In the genomic region with DNA sequence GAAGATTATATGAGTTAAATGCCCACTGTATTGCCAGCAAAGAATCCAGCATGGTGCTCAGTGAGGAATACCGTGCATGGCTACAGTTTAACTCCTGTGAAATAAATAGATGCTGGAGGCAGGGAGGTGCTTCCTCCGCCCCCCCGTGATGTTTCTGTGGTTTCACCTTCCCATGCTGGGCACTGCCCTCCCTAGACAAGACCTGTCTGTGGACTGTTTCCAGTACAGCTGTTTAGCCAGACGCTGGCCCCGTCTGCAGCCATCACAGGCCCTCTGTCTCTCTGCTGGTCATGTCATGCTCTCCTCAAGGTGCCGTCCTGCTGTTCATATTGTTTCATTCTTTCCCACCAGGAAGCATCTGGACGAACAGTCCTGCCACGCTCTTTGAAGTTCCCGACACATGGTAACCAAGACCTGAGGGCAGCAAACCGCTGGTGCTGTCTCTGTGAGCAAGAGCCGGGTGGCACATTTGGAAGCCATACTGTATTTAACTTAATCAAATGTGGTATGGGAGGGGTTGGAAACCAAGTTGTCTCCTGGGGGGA, we compare ENCODE assay signal across 28 cellular contexts. TPM values are rescaled to one million over a fixed set of nuclear protein-coding genes. Genes with fewer than 3 reads are reported as not detected.
"Had no signal": no experiment of that assay in that cellular context is flagged by ENCODE, and none has a peak within 500 bp of the region (broad histone marks: within the 10 kb centered on the region; RNA-seq: fewer than 3 reads in every experiment).

No MANE protein-coding gene starts in this region.

- H3K9ac ChIP-seq: KMS-11 had no signal

- H3K4me1 Mint-ChIP-seq: activated CD4-positive, alpha-beta memory T cell treated with anti-CD3 and anti-CD28 coated beads, Interleukin-2, amount 10 ng/mL, durations not matched to agents 7 days and 5 days; activated CD4-positive, alpha-beta T cell treated with anti-CD3 and anti-CD28 coated beads for 36 hours; activated T-helper 17 cell treated with anti-CD3 and anti-CD28 coated beads, Interleukin-2, amount 50 U/mL, for 72 hours; T-cell had no signal

- H3K4me3 ChIP-seq: Peyer's patch had no signal

- H3K4me3 Mint-ChIP-seq: activated CD4-positive, alpha-beta memory T cell treated with anti-CD3 and anti-CD28 coated beads, Interleukin-2, amount 10 ng/mL, durations not matched to agents 7 days and 5 days; activated CD4-positive, alpha-beta T cell treated with anti-CD3 and anti-CD28 coated beads for 36 hours; activated naive CD4-positive, alpha-beta T cell treated with anti-CD3 and anti-CD28 coated beads for 36 hours; activated naive CD8-positive, alpha-beta T cell; activated T-helper 17 cell treated with anti-CD3 and anti-CD28 coated beads, Interleukin-2, amount 50 U/mL, for 72 hours; T-cell had no signal

- H3K4me2 ChIP-seq: KMS-11 had no signal

- H3K9me3 Mint-ChIP-seq: activated CD4-positive, alpha-beta memory T cell treated with anti-CD3 and anti-CD28 coated beads, Interleukin-2, amount 10 ng/mL, durations not matched to agents 7 days and 5 days; activated naive CD4-positive, alpha-beta T cell treated with anti-CD3 and anti-CD28 coated beads for 36 hours; activated T-helper 17 cell treated with anti-CD3 and anti-CD28 coated beads, Interleukin-2, amount 50 U/mL, for 72 hours; T-cell had no signal

- H3K27ac Mint-ChIP-seq: activated CD4-positive, alpha-beta memory T cell treated with anti-CD3 and anti-CD28 coated beads, Interleukin-2, amount 10 ng/mL, durations not matched to agents 7 days and 5 days; activated CD4-positive, alpha-beta T cell treated with anti-CD3 and anti-CD28 coated beads for 36 hours; activated naive CD4-positive, alpha-beta T cell treated with anti-CD3 and anti-CD28 coated beads for 36 hours; activated naive CD8-positive, alpha-beta T cell; activated T-helper 17 cell treated with anti-CD3 and anti-CD28 coated beads, Interleukin-2, amount 50 U/mL, for 72 hours; T-cell had no signal

- H3K27me3 Mint-ChIP-seq: activated naive CD8-positive, alpha-beta T cell had no signal

- DNase-seq: activated CD4-positive, alpha-beta memory T cell treated with anti-CD3 and anti-CD28 coated beads, Interleukin-2, amount 10 ng/mL, durations not matched to agents 7 days and 5 days; activated CD4-positive, alpha-beta T cell treated with anti-CD3 and anti-CD28 coated beads for 36 hours; activated CD4-positive, alpha-beta T cell treated with anti-CD3 and anti-CD28 coated beads, Interleukin-2, amount 50 U/mL, for 1 hour; activated gamma-delta T cell; activated naive CD4-positive, alpha-beta T cell treated with anti-CD3 and anti-CD28 coated beads for 36 hours; activated T-cell treated with anti-CD3 and anti-CD28 coated beads for 4 hours; activated T-cell treated with anti-CD3 and anti-CD28 coated beads, Interleukin-2, amount 50 U/mL, for 48 hours; amygdala; cerebellar nuclear complex; MV-4-11; NCI-H1092 treated with DMSO at 0.1 percent for 48 hours; NCI-H1417 treated with DMSO at 0.1 percent for 48 hours; NCI-H187; NCI-H2081; NCI-H510A treated with DMSO at 0.1 percent for 48 hours; NCI-H69; Peyer's patch; SHP77 treated with DMSO at 0.1 percent for 48 hours; T-cell; T-helper 2 cell; T1000 had no signal

- H3K36me3 ChIP-seq: Peyer's patch had no signal

- H3K27me3 ChIP-seq: Peyer's patch had no signal

- H3K27ac ChIP-seq: KMS-11, Peyer's patch, VCaP had no signal

- H3K36me3 Mint-ChIP-seq: activated naive CD8-positive, alpha-beta T cell; T-cell had no signal

- H3K9me3 ChIP-seq: Peyer's patch had no signal

- H3K4me1 ChIP-seq: Peyer's patch had no signal

RNA-seq across cellular contexts. Expression of gene GOLGA6L26, which starts 52.0 kb away (rescaled TPM):
- total RNA-seq: activated CD4-positive, alpha-beta memory T cell treated with anti-CD3 and anti-CD28 coated beads, Interleukin-2, amount 10 ng/mL, durations not matched to agents 7 days and 5 days; activated CD4-positive, alpha-beta T cell treated with anti-CD3 and anti-CD28 coated beads for 36 hours; activated CD8-positive, alpha-beta memory T cell treated with anti-CD3 and anti-CD28 coated beads for 36 hours; activated naive CD4-positive, alpha-beta T cell treated with anti-CD3 and anti-CD28 coated beads for 36 hours; activated T-helper 17 cell treated with anti-CD3 and anti-CD28 coated beads, Interleukin-2, amount 50 U/mL, for 72 hours; cardiac septum; MCF 10A; Peyer's patch; T-cell had no signal
